Comparison of ENCODE assay signal across 10 cellular contexts in genomic region chr16:54283735-54284318, GRCh38. TPM values are rescaled to one million over a fixed set of nuclear protein-coding genes. Genes with fewer than 3 reads are reported as not detected.
A peak's percentile ranks its signal among the peaks of the same experiment; 100 is the strongest.
DNase-seq lines count a peak whose midpoint lies in the region; ATAC-seq, FAIRE-seq and TF ChIP-seq lines count a peak whose summit lies in the region.
"Had no signal": no experiment of that assay in that cellular context is flagged by ENCODE, and none has a peak within 500 bp of the region (broad histone marks: within the 10 kb centered on the region; RNA-seq: fewer than 3 reads in every experiment).

No MANE protein-coding gene starts in this region.

- no peak for TF ChIP-seq POLR2A in suprapubic skin (IDR thresholded peaks at IDR 0.05)

- peaks cover 7% of the 10 kb centered on the region for H4K20me1 ChIP-seq in astrocyte (ENCODE audit: insufficient read depth, low read length)

- H3K36me3 ChIP-seq in astrocyte (ENCODE audit: insufficient read depth, low read length) (no peaks in the 10 kb centered on the region), suprapubic skin (peaks cover 9% of the 10 kb centered on the region)

- WGBS in suprapubic skin: 54% methylated on average over 27 of the region's 31 CpGs

- H3K4me2 ChIP-seq in astrocyte (ENCODE audit: low read length): peak overlapping the region; percentile 100

- H3K27ac ChIP-seq in astrocyte (ENCODE audit: low read depth, low read length) (no peak overlapping the region), suprapubic skin (peak overlapping the region; percentile 97)

- H3K9me3 Mint-ChIP-seq in activated T-cell treated with anti-CD3 and anti-CD28 coated beads, Interleukin-2, amount 50 U/mL, for 72 hours: no peaks in the 10 kb centered on the region
- H3K9me3 Mint-ChIP-seq in astrocyte (ENCODE audit: unreplicated experiment): peaks cover 14% of the 10 kb centered on the region
- H3K9me3 Mint-ChIP-seq: activated CD4-positive, alpha-beta T cell treated with anti-CD3 and anti-CD28 coated beads, Interleukin-2, amount 10 ng/mL, durations not matched to agents 7 days and 5 days had no signal

- H3K4me3 Mint-ChIP-seq in activated T-cell treated with anti-CD3 and anti-CD28 coated beads, Interleukin-2, amount 50 U/mL, for 72 hours: peak overlapping the region; percentile 19 to 68
- H3K4me3 Mint-ChIP-seq in astrocyte (ENCODE audit: unreplicated experiment): peak overlapping the region; percentile 79
- H3K4me3 Mint-ChIP-seq: activated CD4-positive, alpha-beta T cell treated with anti-CD3 and anti-CD28 coated beads, Interleukin-2, amount 10 ng/mL, durations not matched to agents 7 days and 5 days had no signal

- TF ChIP-seq CTCF in astrocyte (IDR thresholded peaks at IDR 0.05; ENCODE audit: insufficient read depth, low read depth, low read length) (no peak), suprapubic skin (IDR thresholded peaks at IDR 0.05) (no peak)

- TF ChIP-seq EP300 in suprapubic skin (IDR thresholded peaks at IDR 0.05): no peak

- H3K9me3 ChIP-seq in astrocyte (ENCODE audit: insufficient read depth, low read depth, low read length) (no peaks in the 10 kb centered on the region), suprapubic skin (no peaks in the 10 kb centered on the region)

- no peak overlapping the region for H3K27ac Mint-ChIP-seq in activated T-cell treated with anti-CD3 and anti-CD28 coated beads, Interleukin-2, amount 50 U/mL, for 72 hours
- peak overlapping the region; percentile 80 for H3K27ac Mint-ChIP-seq in astrocyte (ENCODE audit: unreplicated experiment)
- H3K27ac Mint-ChIP-seq: activated CD4-positive, alpha-beta T cell treated with anti-CD3 and anti-CD28 coated beads, Interleukin-2, amount 10 ng/mL, durations not matched to agents 7 days and 5 days had no signal

- peak overlapping the region; percentile 44 for H3K4me3 ChIP-seq in astrocyte (ENCODE audit: insufficient read depth, low read depth, low read length)
- H3K4me3 ChIP-seq in suprapubic skin: peak overlapping the region; percentile 91

- H3K27me3 ChIP-seq in astrocyte (ENCODE audit: insufficient read depth, low read length) (peaks cover 27% of the 10 kb centered on the region), suprapubic skin (peaks cover 45% of the 10 kb centered on the region)

- no peak for ATAC-seq in activated T-cell treated with anti-CD3 and anti-CD28 coated beads, Interleukin-2, amount 50 U/mL, for 72 hours (replicated peaks in 1 of 2)
- ATAC-seq in left lobe of liver: peak; percentile 10

- H3K4me1 Mint-ChIP-seq in activated T-cell treated with anti-CD3 and anti-CD28 coated beads, Interleukin-2, amount 50 U/mL, for 72 hours (ENCODE audit: low read depth): peaks cover 34% of the 10 kb centered on the region
- H3K4me1 Mint-ChIP-seq in astrocyte (ENCODE audit: low read depth, unreplicated experiment): peaks cover 3% of the 10 kb centered on the region

- H3K79me2 ChIP-seq in astrocyte (ENCODE audit: insufficient read depth, low read length): peaks cover 24% of the 10 kb centered on the region

- no peak for FAIRE-seq in astrocyte (lab: Jason Lieb, UNC)

- DNase-seq in activated T-cell treated with anti-CD3 and anti-CD28 coated beads, Interleukin-2, amount 50 U/mL, for 72 hours: no peak
- no peak for DNase-seq in activated T-cell treated with anti-CD3 and anti-CD28 coated beads, Interleukin-2, amount 50 U/mL, for 1 hour
- DNase-seq in astrocyte (ENCODE audit: low read depth): no peak
- DNase-seq in left lobe of liver (ENCODE audit: low spot score): no peak
- peak in 1 of 2 donors; percentile 78 for DNase-seq in suprapubic skin (ENCODE audit: low spot score in 2 of 2)
- no peak for DNase-seq in NCI-H526 treated with DMSO at 0.1 percent for 48 hours (lab: John Stamatoyannopoulos, UW)
- DNase-seq in A172 (ENCODE audit: low spot score): no peak
- DNase-seq in DMS114 treated with DMSO at 0.1 percent for 48 hours (lab: John Stamatoyannopoulos, UW; ENCODE audit: unreplicated experiment): no peak
- DNase-seq: activated CD4-positive, alpha-beta T cell treated with anti-CD3 and anti-CD28 coated beads, Interleukin-2, amount 10 ng/mL, durations not matched to agents 7 days and 5 days; effector CD4-positive, alpha-beta T cell had no signal

- H3K27me3 Mint-ChIP-seq in activated T-cell treated with anti-CD3 and anti-CD28 coated beads, Interleukin-2, amount 50 U/mL, for 72 hours (ENCODE audit: low read depth): peaks cover 70% of the 10 kb centered on the region
- peaks cover 59% of the 10 kb centered on the region for H3K27me3 Mint-ChIP-seq in astrocyte (ENCODE audit: low read depth, unreplicated experiment)

- H3K36me3 Mint-ChIP-seq in activated T-cell treated with anti-CD3 and anti-CD28 coated beads, Interleukin-2, amount 50 U/mL, for 72 hours (ENCODE audit: insufficient read depth in 2 of 2): peaks cover 3 to 8% of the 10 kb centered on the region in 2 donors
- H3K36me3 Mint-ChIP-seq in astrocyte (ENCODE audit: low read depth, unreplicated experiment): peaks cover 7% of the 10 kb centered on the region

- peak overlapping the region; percentile 26 for H2AFZ ChIP-seq in astrocyte (ENCODE audit: low read depth, low read length)

- H3K4me1 ChIP-seq in astrocyte (ENCODE audit: insufficient read depth, low read length) (peaks cover 8% of the 10 kb centered on the region), suprapubic skin (peaks cover 29% of the 10 kb centered on the region)

- peak overlapping the region; percentile 89 for H3K9ac ChIP-seq in astrocyte (ENCODE audit: low read length)

RNA-seq across cellular contexts. Expression of gene IRX3, which starts 2.8 kb away (rescaled TPM):
- 1 to 10 TPM; 1.7 to 2.5 TPM for total RNA-seq in activated T-cell treated with anti-CD3 and anti-CD28 coated beads, Interleukin-2, amount 50 U/mL, for 72 hours
- total RNA-seq in astrocyte (0.72 and 0.75 TPM in 2 replicates), left lobe of liver (1.4 TPM), suprapubic skin (100 to 1,000 TPM in 1 of 4 donors, 10 to 100 TPM in 3; 50.9 to 112 (median 82.7) TPM)
- 7.7 and 8.6 TPM in 2 replicates for total RNA-seq in A172 (2014; rRNA removed; shearing (Covaris generic))
- total RNA-seq: activated CD4-positive, alpha-beta T cell treated with anti-CD3 and anti-CD28 coated beads, Interleukin-2, amount 10 ng/mL, durations not matched to agents 7 days and 5 days had no signal
